In the genomic region with DNA sequence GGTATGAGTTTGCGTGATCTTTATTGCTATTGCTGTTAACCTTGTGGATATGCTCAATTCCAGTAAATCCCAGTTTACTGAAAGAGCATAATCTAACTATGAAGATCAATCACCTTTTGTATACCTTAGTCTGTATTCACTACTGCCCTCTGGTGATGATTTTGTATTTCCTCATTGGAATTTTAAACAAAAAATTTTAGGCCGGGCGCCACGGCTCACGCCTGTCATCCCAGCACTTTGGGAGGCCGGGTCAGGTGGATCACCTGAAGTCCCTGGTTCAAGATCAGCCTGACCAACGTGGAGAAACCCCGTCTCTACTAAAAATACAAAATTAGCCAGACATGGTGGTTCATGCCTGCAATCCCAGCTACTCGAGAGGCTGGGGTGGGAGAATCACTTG, we compare ENCODE assay signal across 12 cellular contexts. TPM values are rescaled to one million over a fixed set of nuclear protein-coding genes. Genes with fewer than 3 reads are reported as not detected.
DNase-seq lines count a peak whose midpoint lies in the region; ATAC-seq and TF ChIP-seq lines count a peak whose summit lies in the region.
"Had no signal": no experiment of that assay in that cellular context is flagged by ENCODE, and none has a peak within 500 bp of the region (broad histone marks: within the 10 kb centered on the region; RNA-seq: fewer than 3 reads in every experiment).

No MANE protein-coding gene starts in this region.

- H2AFZ ChIP-seq in OCI-LY1 (ENCODE audit: low read length) = no peak overlapping the region

- H3K4me2 ChIP-seq in OCI-LY1 (ENCODE audit: low read length) = no peak overlapping the region
- H3K4me2 ChIP-seq: BLaER1 had no signal

- TF ChIP-seq CTCF in OCI-LY1 (IDR thresholded peaks at IDR 0.05; ENCODE audit: low read length) (peak; percentile 49), esophagus muscularis mucosa (IDR thresholded peaks at IDR 0.05) (peak in 2 of 3 experiments; percentile 14 to 34), thoracic aorta (IDR thresholded peaks at IDR 0.05) (peak; percentile 13), uterus (IDR thresholded peaks at IDR 0.05) (peak in 1 of 4 experiments; percentile 9)

- H3K9ac ChIP-seq in OCI-LY1 (ENCODE audit: low read length) = no peak overlapping the region
- H3K9ac ChIP-seq: BLaER1 had no signal

- H3K27ac ChIP-seq in OCI-LY1 (ENCODE audit: low read depth, low read length, poor library complexity, severe bottlenecking) (no peak overlapping the region), esophagus muscularis mucosa (replicated peaks in 1 of 4) (no peak overlapping the region), thoracic aorta (no peak overlapping the region), uterus (no peak overlapping the region)
- H3K27ac ChIP-seq: BLaER1 had no signal

- peak; percentile 16 for DNase-seq in activated effector memory CD4-positive, alpha-beta T cell treated with anti-CD3 and anti-CD28 coated beads, Interleukin-2, amount 50 U/mL, for 16 hours
- no peak for DNase-seq in activated effector memory CD4-positive, alpha-beta T cell treated with Interleukin-2 at 50 U/mL for 16 hours
- DNase-seq in esophagus muscularis mucosa (ENCODE audit: extremely low spot score) (no peak), thoracic aorta (ENCODE audit: low spot score) (no peak), uterus (no peak), dedifferentiated amniotic fluid mesenchymal stem cell (ENCODE audit: extremely low spot score) (no peak)
- DNase-seq: activated CD8-positive, alpha-beta memory T cell treated with anti-CD3 and anti-CD28 coated beads for 24 hours; left cardiac atrium; T-cell had no signal

- H3K27me3 ChIP-seq in OCI-LY1 (ENCODE audit: insufficient read depth, low read length) (no peaks in the 10 kb centered on the region), esophagus muscularis mucosa (no peaks in the 10 kb centered on the region), thoracic aorta (replicated peaks; ENCODE audit: insufficient read depth) (no peaks in the 10 kb centered on the region), uterus (no peaks in the 10 kb centered on the region)
- H3K27me3 ChIP-seq: BLaER1 had no signal

- no peaks in the 10 kb centered on the region for H4K20me1 ChIP-seq in OCI-LY1 (ENCODE audit: insufficient read depth, low read length)
- H4K20me1 ChIP-seq: BLaER1 had no signal

- peaks cover 9% of the 10 kb centered on the region for H3K79me2 ChIP-seq in OCI-LY1 (ENCODE audit: insufficient read depth, low read length)

- intact Hi-C loops in esophagus muscularis mucosa (cut with DNase I) = loop anchor here (10.0 kb wide), 1 partner anchor 284 kb away; the partner anchor contains the start of gene B3GNT2
- intact Hi-C loops in uterus (cut with DNase I; ENCODE audit: low total_unique reads) = no loop called here

- no peaks in the 10 kb centered on the region for H3F3A ChIP-seq in OCI-LY1 (ENCODE audit: insufficient read depth, low read length)

- no peak for TF ChIP-seq POLR2A in esophagus muscularis mucosa (IDR thresholded peaks at IDR 0.05; ENCODE audit: low read depth)
- no peak for TF ChIP-seq POLR2A in uterus (IDR thresholded peaks at IDR 0.05)

- 69% methylated on average over 9 of the region's 9 CpGs for WGBS in esophagus muscularis mucosa

- no peaks in the 10 kb centered on the region for H3K9me3 ChIP-seq in OCI-LY1 (ENCODE audit: low read length)
- H3K9me3 ChIP-seq in esophagus muscularis mucosa = no peaks in the 10 kb centered on the region
- H3K9me3 ChIP-seq in thoracic aorta = no peaks in the 10 kb centered on the region
- no peaks in the 10 kb centered on the region for H3K9me3 ChIP-seq in uterus
- H3K9me3 ChIP-seq: BLaER1 had no signal

- H3K36me3 ChIP-seq in OCI-LY1 (ENCODE audit: insufficient read depth, low read length) = no peaks in the 10 kb centered on the region
- no peaks in the 10 kb centered on the region for H3K36me3 ChIP-seq in esophagus muscularis mucosa
- no peaks in the 10 kb centered on the region for H3K36me3 ChIP-seq in thoracic aorta
- H3K36me3 ChIP-seq in uterus = no peaks in the 10 kb centered on the region

- H3K4me1 ChIP-seq in OCI-LY1 (ENCODE audit: insufficient read depth, low read length, severe bottlenecking) = peaks cover 14% of the 10 kb centered on the region
- H3K4me1 ChIP-seq in esophagus muscularis mucosa = peaks cover 12 to 30% (median 20%) of the 10 kb centered on the region in 4 donors
- peaks cover 8 to 12% of the 10 kb centered on the region in 2 donors for H3K4me1 ChIP-seq in thoracic aorta (ENCODE audit: control insufficient read depth in 1 of 2, low read depth in 2 of 2)
- peaks cover 0 to 3% of the 10 kb centered on the region in 2 donors for H3K4me1 ChIP-seq in uterus

- H3K9me2 ChIP-seq in OCI-LY1 (ENCODE audit: low read depth, low read length) = no peaks in the 10 kb centered on the region

- no peak for ATAC-seq in thoracic aorta (ENCODE audit: insufficient number of reproducible peaks, low FRiP score, low read depth)
- ATAC-seq in HG03565 (IDR thresholded peaks at IDR 0.05; ENCODE audit: unreplicated experiment) = no peak
- ATAC-seq: T-cell had no signal

- no peak for TF ChIP-seq EP300 in esophagus muscularis mucosa (IDR thresholded peaks at IDR 0.05)

- no peak overlapping the region for H3K4me3 ChIP-seq in OCI-LY1 (ENCODE audit: low read depth, low read length, poor library complexity, severe bottlenecking)
- no peak overlapping the region for H3K4me3 ChIP-seq in esophagus muscularis mucosa
- no peak overlapping the region for H3K4me3 ChIP-seq in thoracic aorta
- H3K4me3 ChIP-seq in uterus = no peak overlapping the region
- H3K4me3 ChIP-seq: BLaER1 had no signal

RNA-seq across cellular contexts. Expression of gene COMMD1, which starts 5.1 kb away (rescaled TPM):
- total RNA-seq in esophagus muscularis mucosa (10 to 100 TPM; 25.1 to 42.4 (median 37.2) TPM), thoracic aorta (10 to 100 TPM; 51.1 to 57.8 TPM), uterus (10 to 100 TPM in 3 of 4 donors, 1 to 10 TPM in 1; 8.5 to 80.7 (median 48.2) TPM)

RNA-seq across cellular contexts. Expression of gene CCT4, which starts 22.1 kb away (rescaled TPM):
- total RNA-seq in esophagus muscularis mucosa = 10 to 100 TPM; 74.4 to 86.8 (median 79.5) TPM
- total RNA-seq in thoracic aorta = 10 to 100 TPM; 50.4 to 60.5 TPM
- total RNA-seq in uterus = 100 to 1,000 TPM in 2 of 4 donors, 10 to 100 TPM in 2; 88.4 to 151 (median 120) TPM

RNA-seq across cellular contexts. Expression of gene FAM161A, which starts 56.7 kb away (rescaled TPM):
- total RNA-seq in esophagus muscularis mucosa (1 to 10 TPM in 3 of 4 donors, under 1 TPM in 1; 0.83 to 1.7 (median 1.3) TPM), thoracic aorta (10 to 100 TPM in 1 of 2 donors, 1 to 10 TPM in 1; 4.6 to 13.8 TPM), uterus (10 to 100 TPM in 2 of 4 donors, 1 to 10 TPM in 1, under 1 TPM in 1; 0.88 to 69.7 (median 12.5) TPM)
